In the genomic region with DNA sequence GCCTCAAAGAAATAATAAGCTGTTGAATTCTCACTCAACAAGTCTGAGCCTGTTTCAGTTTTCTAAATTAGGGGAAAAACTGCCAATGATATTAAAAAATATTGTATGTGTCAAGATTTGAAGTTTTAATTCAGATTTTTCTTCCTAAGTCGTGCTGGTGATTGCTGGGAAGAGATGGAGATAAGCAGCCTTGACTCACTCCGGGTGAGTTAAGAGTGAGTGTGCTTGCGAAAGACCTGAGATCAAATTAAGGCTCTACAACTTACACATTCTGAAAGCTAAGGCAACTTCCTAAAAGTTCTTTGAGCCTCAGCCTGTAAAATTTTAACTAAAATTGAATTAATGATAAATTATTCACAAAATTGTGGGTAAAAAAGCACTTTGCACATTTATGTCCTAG, we compare ENCODE assay signal across 17 cellular contexts.
DNase-seq lines count a peak whose midpoint lies in the region; ATAC-seq and TF ChIP-seq lines count a peak whose summit lies in the region.
"Had no signal": no experiment of that assay in that cellular context is flagged by ENCODE, and none has a peak within 500 bp of the region (broad histone marks: within the 10 kb centered on the region; RNA-seq: fewer than 3 reads in every experiment).

No MANE protein-coding gene starts in this region.

- no TSS peak for BruUV-seq in A673 (replicated peaks; lab: Mats Ljungman, UMichigan)

- DNase-seq in A673 (ENCODE audit: low spot score) = peak; percentile 26
- peak; percentile 84 for DNase-seq in NB4 (ENCODE audit: low read depth)
- DNase-seq in fibroblast of mammary gland (ENCODE audit: low read depth) = peak; percentile 26
- no peak for DNase-seq in HPDE6-E6E7 (ENCODE audit: extremely low spot score)
- DNase-seq: activated CD4-positive, alpha-beta memory T cell treated with anti-CD3 and anti-CD28 coated beads, Interleukin-2, amount 10 ng/mL, durations not matched to agents 7 days and 5 days; activated naive CD8-positive, alpha-beta T cell treated with anti-CD3 and anti-CD28 coated beads, Interleukin-2, amount 50 U/mL, for 24 hours; activated T-cell treated with anti-CD3 and anti-CD28 coated beads, Interleukin-2, amount 50 U/mL, for 4 hours; DMS53; NCI-H1436; NCI-H446; nephron progenitor cell; stimulated activated naive CD8-positive, alpha-beta T cell treated with anti-CD3 and anti-CD28 coated beads, Interleukin-15, amount 100 ng/mL, for 72 hours; T-helper 1 cell had no signal

- H3F3A ChIP-seq in SU-DHL-6 (ENCODE audit: insufficient read depth) = no peaks in the 10 kb centered on the region

- no peak for ATAC-seq in HG02870 (IDR thresholded peaks at IDR 0.05; ENCODE audit: unreplicated experiment)
- no peak for ATAC-seq in HG03196 (IDR thresholded peaks at IDR 0.05; ENCODE audit: unreplicated experiment)
- ATAC-seq in GM21515 (IDR thresholded peaks at IDR 0.05; ENCODE audit: unreplicated experiment) = no peak
- ATAC-seq: activated naive CD8-positive, alpha-beta T cell treated with anti-CD3 and anti-CD28 coated beads, Interleukin-2, amount 50 U/mL, for 24 hours; activated T-cell treated with anti-CD3 and anti-CD28 coated beads, Interleukin-2, amount 50 U/mL, for 4 hours; stimulated activated naive CD8-positive, alpha-beta T cell treated with anti-CD3 and anti-CD28 coated beads, Interleukin-15, amount 100 ng/mL, for 72 hours had no signal

- H3K4me3 ChIP-seq in A673 (ENCODE audit: low read depth, low read length, poor library complexity, severe bottlenecking) (no peak overlapping the region), NB4 (ENCODE audit: low read depth, low read length) (no peak overlapping the region), SU-DHL-6 (ENCODE audit: insufficient read depth, low read length, poor library complexity, severe bottlenecking) (no peak overlapping the region), fibroblast of mammary gland (ENCODE audit: control insufficient read depth, low read depth, low read length) (no peak overlapping the region)

- TF ChIP-seq POLR2A in NB4 (IDR thresholded peaks at IDR 0.05; ENCODE audit: extremely low read depth, insufficient read length) = no peak

- H3K79me2 ChIP-seq in SU-DHL-6 (ENCODE audit: insufficient read depth, low read length) = no peaks in the 10 kb centered on the region

- POLR2A ChIA-PET in A673 (lab: Charles Lee; ENCODE audit: low non-redundant PET) = no interaction called here

- no peaks in the 10 kb centered on the region for H4K20me1 ChIP-seq in SU-DHL-6 (ENCODE audit: low read depth, low read length)

- H3K27me3 ChIP-seq in A673 (replicated peaks; ENCODE audit: insufficient read depth, low read depth, low read length, poor library complexity) (no peaks in the 10 kb centered on the region), SU-DHL-6 (ENCODE audit: low read length) (no peaks in the 10 kb centered on the region)

- no peaks in the 10 kb centered on the region for H3K9me2 ChIP-seq in SU-DHL-6 (replicated peaks; ENCODE audit: insufficient read depth, low read length)

- no peaks in the 10 kb centered on the region for H3K4me1 ChIP-seq in A673 (ENCODE audit: insufficient read depth, low read length, poor library complexity, severe bottlenecking)

- no peak for TF ChIP-seq CTCF in A673 (conservative IDR thresholded peaks at IDR 0.05; ENCODE audit: low read depth, low read length)
- TF ChIP-seq CTCF in NB4 (IDR thresholded peaks at IDR 0.05; ENCODE audit: low read depth, low read length) = no peak
- TF ChIP-seq CTCF in SU-DHL-6 (IDR thresholded peaks at IDR 0.05; ENCODE audit: insufficient read depth, low read length, poor library complexity, severe bottlenecking) = no peak
- no peak for TF ChIP-seq CTCF in fibroblast of mammary gland (conservative IDR thresholded peaks at IDR 0.05; ENCODE audit: control insufficient read depth, insufficient read depth, low read depth, low read length)

- peak overlapping the region; percentile 48 for H2AFZ ChIP-seq in SU-DHL-6 (ENCODE audit: low read depth, low read length, severe bottlenecking)

- H3K9ac ChIP-seq in SU-DHL-6 (ENCODE audit: low read length) = no peak overlapping the region

- H3K27ac ChIP-seq in A673 (ENCODE audit: low read depth, low read length, poor library complexity, severe bottlenecking) (no peak overlapping the region), SU-DHL-6 (ENCODE audit: low read depth, low read length) (no peak overlapping the region)

- H3K36me3 ChIP-seq in A673 (ENCODE audit: insufficient read depth, low read length, poor library complexity, severe bottlenecking) = no peaks in the 10 kb centered on the region
- H3K36me3 ChIP-seq in SU-DHL-6 (ENCODE audit: low read length) = no peaks in the 10 kb centered on the region

- intact Hi-C loops in A673 (cut with micrococcal nuclease; ENCODE audit: unreplicated experiment) = no loop called here

- H3K4me2 ChIP-seq in SU-DHL-6 (ENCODE audit: low read depth, low read length, poor library complexity, severe bottlenecking) = no peak overlapping the region

- CTCF ChIA-PET in A673 (lab: Charles Lee) = no interaction called here

- no peaks in the 10 kb centered on the region for H3K9me3 ChIP-seq in A673 (ENCODE audit: low read depth, low read length, poor library complexity, severe bottlenecking)
- peaks cover 8% of the 10 kb centered on the region; the same call in 1 of the 2 replicates for H3K9me3 ChIP-seq in SU-DHL-6 (ENCODE audit: insufficient read depth, low read length)
